Comparison of ENCODE assay signal across 18 cellular contexts in the genomic region with DNA sequence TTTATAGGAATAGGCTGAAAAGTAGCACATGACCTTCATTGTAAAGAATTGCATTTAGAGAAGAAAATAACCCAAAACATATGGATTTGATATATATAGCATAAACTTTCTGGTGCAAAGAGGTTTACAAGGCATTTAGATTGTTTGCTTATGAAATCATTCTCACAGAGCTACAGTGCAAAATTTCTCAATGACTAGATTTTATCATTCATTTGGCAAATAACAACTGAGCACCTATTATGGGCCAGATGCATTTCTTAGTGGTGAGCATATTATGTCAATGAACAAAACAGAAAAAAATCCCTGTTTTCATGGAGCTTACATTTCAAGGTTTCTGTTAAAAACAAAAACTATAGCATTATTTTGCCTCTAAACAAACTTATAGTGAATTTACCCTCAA. TPM values are rescaled to one million over a fixed set of nuclear protein-coding genes. Genes with fewer than 3 reads are reported as not detected.
DNase-seq lines count a peak whose midpoint lies in the region; ATAC-seq and TF ChIP-seq lines count a peak whose summit lies in the region.
"Had no signal": no experiment of that assay in that cellular context is flagged by ENCODE, and none has a peak within 500 bp of the region (broad histone marks: within the 10 kb centered on the region; RNA-seq: fewer than 3 reads in every experiment).

No MANE protein-coding gene starts in this region.

- H3K9me3 ChIP-seq in right lobe of liver (no peaks in the 10 kb centered on the region), body of pancreas (no peaks in the 10 kb centered on the region)
- H3K9me3 ChIP-seq: BLaER1, Caco-2 had no signal

- TF ChIP-seq CTCF in HFFc6 (IDR thresholded peaks at IDR 0.05) (no peak), right lobe of liver (IDR thresholded peaks at IDR 0.05) (no peak), body of pancreas (IDR thresholded peaks at IDR 0.05) (no peak)

- no peaks in the 10 kb centered on the region for H3K27me3 ChIP-seq in right lobe of liver
- no peaks in the 10 kb centered on the region for H3K27me3 ChIP-seq in body of pancreas
- H3K27me3 ChIP-seq: BLaER1 had no signal

- peaks cover 3% of the 10 kb centered on the region for H3K36me3 Mint-ChIP-seq in activated CD8-positive, alpha-beta memory T cell treated with anti-CD3 and anti-CD28 coated beads, Interleukin-2, amount 10 ng/mL, durations not matched to agents 7 days and 5 days
- no peaks in the 10 kb centered on the region for H3K36me3 Mint-ChIP-seq in HFFc6 (ENCODE audit: low read depth)
- no peaks in the 10 kb centered on the region for H3K36me3 Mint-ChIP-seq in effector memory CD8-positive, alpha-beta T cell (ENCODE audit: insufficient read depth)
- H3K36me3 Mint-ChIP-seq in stimulated activated effector memory CD8-positive, alpha-beta T cell treated with anti-CD3 and anti-CD28 coated beads, Interleukin-12 subunit alpha, Interleukin-12 subunit beta, amount 100 ng/mL, for 72 hours: peaks cover 56% of the 10 kb centered on the region

- H3K27ac ChIP-seq in right lobe of liver (no peak overlapping the region), body of pancreas (no peak overlapping the region)
- H3K27ac ChIP-seq: 22Rv1, BLaER1 had no signal

- peak overlapping the region; percentile 30 for H3K27ac Mint-ChIP-seq in activated CD8-positive, alpha-beta memory T cell treated with anti-CD3 and anti-CD28 coated beads, Interleukin-2, amount 10 ng/mL, durations not matched to agents 7 days and 5 days
- no peak overlapping the region for H3K27ac Mint-ChIP-seq in HFFc6
- H3K27ac Mint-ChIP-seq in effector memory CD8-positive, alpha-beta T cell: peak overlapping the region; percentile 67 to 94
- H3K27ac Mint-ChIP-seq in stimulated activated effector memory CD8-positive, alpha-beta T cell treated with anti-CD3 and anti-CD28 coated beads, Interleukin-12 subunit alpha, Interleukin-12 subunit beta, amount 100 ng/mL, for 72 hours: peak overlapping the region; percentile 66
- H3K27ac Mint-ChIP-seq: GM23338 had no signal

- CTCF ChIA-PET in activated CD8-positive, alpha-beta memory T cell treated with anti-CD3 and anti-CD28 coated beads, Interleukin-2, amount 10 ng/mL, durations not matched to agents 7 days and 5 days (lab: Charles Lee): interaction anchor here (1.0 to 6.6 kb wide), 10 partner anchors 8 to 110 kb away, joined by 3 to 57 read pairs (median 12); no protein-coding TSS in a partner anchor

- DNase-seq in activated CD8-positive, alpha-beta memory T cell treated with anti-CD3 and anti-CD28 coated beads, Interleukin-2, amount 10 ng/mL, durations not matched to agents 7 days and 5 days: no peak
- DNase-seq in activated CD8-positive, alpha-beta memory T cell treated with anti-CD3 and anti-CD28 coated beads for 24 hours: no peak
- peak; percentile 12 for DNase-seq in HFFc6
- DNase-seq in effector memory CD8-positive, alpha-beta T cell: no peak
- no peak for DNase-seq in stimulated activated effector memory CD8-positive, alpha-beta T cell treated with anti-CD3 and anti-CD28 coated beads, Interleukin-12 subunit alpha, Interleukin-12 subunit beta, amount 100 ng/mL, for 72 hours (ENCODE audit: low spot score in 2 of 2)
- no peak for DNase-seq in right lobe of liver
- no peak for DNase-seq in body of pancreas
- DNase-seq: AML-193; Caco-2; CD8-positive, alpha-beta memory T cell; DND-41; GF-D8; H7 had no signal

- intact Hi-C loops in right lobe of liver (cut with DNase I): loop anchor here in 1 of 2 donors (10.0 kb wide), 1 partner anchor 47 kb away; no protein-coding TSS in a partner anchor
- intact Hi-C loops in body of pancreas (cut with DNase I): no loop called here

- peaks cover 67% of the 10 kb centered on the region for H3K4me1 Mint-ChIP-seq in activated CD8-positive, alpha-beta memory T cell treated with anti-CD3 and anti-CD28 coated beads, Interleukin-2, amount 10 ng/mL, durations not matched to agents 7 days and 5 days
- H3K4me1 Mint-ChIP-seq in HFFc6 (ENCODE audit: low read depth): peaks cover 7% of the 10 kb centered on the region; the same call in 1 of the 2 replicates
- peaks cover 25 to 42% of the 10 kb centered on the region in 2 donors for H3K4me1 Mint-ChIP-seq in effector memory CD8-positive, alpha-beta T cell (ENCODE audit: low read depth in 2 of 2)
- H3K4me1 Mint-ChIP-seq in stimulated activated effector memory CD8-positive, alpha-beta T cell treated with anti-CD3 and anti-CD28 coated beads, Interleukin-12 subunit alpha, Interleukin-12 subunit beta, amount 100 ng/mL, for 72 hours: peaks cover 52% of the 10 kb centered on the region
- H3K4me1 Mint-ChIP-seq: GM23338 had no signal

- no peaks in the 10 kb centered on the region for H3K9me3 Mint-ChIP-seq in activated CD8-positive, alpha-beta memory T cell treated with anti-CD3 and anti-CD28 coated beads, Interleukin-2, amount 10 ng/mL, durations not matched to agents 7 days and 5 days (ENCODE audit: low read depth)
- H3K9me3 Mint-ChIP-seq in HFFc6: no peaks in the 10 kb centered on the region
- no peaks in the 10 kb centered on the region for H3K9me3 Mint-ChIP-seq in effector memory CD8-positive, alpha-beta T cell
- no peaks in the 10 kb centered on the region for H3K9me3 Mint-ChIP-seq in stimulated activated effector memory CD8-positive, alpha-beta T cell treated with anti-CD3 and anti-CD28 coated beads, Interleukin-12 subunit alpha, Interleukin-12 subunit beta, amount 100 ng/mL, for 72 hours
- H3K9me3 Mint-ChIP-seq: CD8-positive, alpha-beta memory T cell; GM23338 had no signal

- H3K4me1 ChIP-seq in right lobe of liver: no peaks in the 10 kb centered on the region
- no peaks in the 10 kb centered on the region for H3K4me1 ChIP-seq in body of pancreas
- H3K4me1 ChIP-seq: BLaER1, Caco-2 had no signal

- no peak overlapping the region for H3K4me3 Mint-ChIP-seq in activated CD8-positive, alpha-beta memory T cell treated with anti-CD3 and anti-CD28 coated beads, Interleukin-2, amount 10 ng/mL, durations not matched to agents 7 days and 5 days
- no peak overlapping the region for H3K4me3 Mint-ChIP-seq in HFFc6
- no peak overlapping the region for H3K4me3 Mint-ChIP-seq in effector memory CD8-positive, alpha-beta T cell
- peak overlapping the region; percentile 57 for H3K4me3 Mint-ChIP-seq in stimulated activated effector memory CD8-positive, alpha-beta T cell treated with anti-CD3 and anti-CD28 coated beads, Interleukin-12 subunit alpha, Interleukin-12 subunit beta, amount 100 ng/mL, for 72 hours
- H3K4me3 Mint-ChIP-seq: GM23338 had no signal

- H3K4me3 ChIP-seq in right lobe of liver: no peak overlapping the region
- H3K4me3 ChIP-seq in body of pancreas: no peak overlapping the region
- H3K4me3 ChIP-seq: BLaER1, GM12878, GM23338 had no signal

- ATAC-seq in activated CD8-positive, alpha-beta memory T cell treated with anti-CD3 and anti-CD28 coated beads, Interleukin-2, amount 10 ng/mL, durations not matched to agents 7 days and 5 days: no peak
- ATAC-seq in effector memory CD8-positive, alpha-beta T cell (replicated peaks): no peak
- ATAC-seq in stimulated activated effector memory CD8-positive, alpha-beta T cell treated with anti-CD3 and anti-CD28 coated beads, Interleukin-12 subunit alpha, Interleukin-12 subunit beta, amount 100 ng/mL, for 72 hours: no peak
- ATAC-seq in HG03025 (IDR thresholded peaks at IDR 0.05; ENCODE audit: low FRiP score, unreplicated experiment) (no peak), right lobe of liver (no peak), body of pancreas (no peak)
- ATAC-seq: GM12878, GM23338 had no signal

- H3K27me3 Mint-ChIP-seq in activated CD8-positive, alpha-beta memory T cell treated with anti-CD3 and anti-CD28 coated beads, Interleukin-2, amount 10 ng/mL, durations not matched to agents 7 days and 5 days: no peaks in the 10 kb centered on the region
- no peaks in the 10 kb centered on the region; the same call in 1 of the 2 replicates for H3K27me3 Mint-ChIP-seq in HFFc6 (ENCODE audit: insufficient read depth)
- H3K27me3 Mint-ChIP-seq in effector memory CD8-positive, alpha-beta T cell: no peaks in the 10 kb centered on the region
- H3K27me3 Mint-ChIP-seq: CD8-positive, alpha-beta memory T cell had no signal

- TF ChIP-seq POLR2A in right lobe of liver (IDR thresholded peaks at IDR 0.05): no peak
- TF ChIP-seq POLR2A in body of pancreas (IDR thresholded peaks at IDR 0.05): no peak

- H3K36me3 ChIP-seq in right lobe of liver (no peaks in the 10 kb centered on the region), body of pancreas (replicated peaks in 1 of 2; ENCODE audit: insufficient read depth in 1 of 2, low read depth in 2 of 2) (no peaks in the 10 kb centered on the region)
- H3K36me3 ChIP-seq: BLaER1 had no signal

RNA-seq across cellular contexts. Expression of a gene that starts 34.1 kb away (rescaled TPM):
- 1 to 10 TPM; 9.1 to 9.3 TPM for total RNA-seq in activated CD8-positive, alpha-beta memory T cell treated with anti-CD3 and anti-CD28 coated beads, Interleukin-2, amount 10 ng/mL, durations not matched to agents 7 days and 5 days
- total RNA-seq in HFFc6 (2021; fragmentation: NEBNext Ultra II Directional; extraction: Animal tissue kit (Norgen Biotek cat#: 25700)): under 1 TPM; 0.31 to 0.70 (median 0.47) TPM
- total RNA-seq in right lobe of liver: under 1 TPM in 1 of 6 experiments, not detected in 5; 0.06 TPM
- not detected for total RNA-seq in body of pancreas
- total RNA-seq: GM23338, H7 had no signal

Comparison
In these comparisons a context has a peak if more than half of its experiments do, and no peak if none do; other contexts are left out.
1. RNA of a gene that starts 34.1 kb away (total RNA-seq): 9.1 to 9.3 TPM in activated CD8-positive, alpha-beta memory T cell treated with anti-CD3 and anti-CD28 coated beads, Interleukin-2, amount 10 ng/mL, durations not matched to agents 7 days and 5 days; 0.31 to 0.70 TPM in HFFc6, 0.06 TPM in right lobe of liver and not detected in body of pancreas; every median in the first group is over 4 times any median in the second.